ENCODE assay signal across 8 cellular contexts in genomic region chr21:42219606-42220137, GRCh38. TPM values are rescaled to one million over a fixed set of nuclear protein-coding genes. Genes with fewer than 3 reads are reported as not detected.
DNase-seq lines count a peak whose midpoint lies in the region; ATAC-seq, FAIRE-seq and TF ChIP-seq lines count a peak whose summit lies in the region.

No MANE protein-coding gene starts in this region.

- peaks cover 19 to 27% of the 10 kb centered on the region in 2 donors for H3K4me1 Mint-ChIP-seq in effector memory CD8-positive, alpha-beta T cell (ENCODE audit: low read depth in 2 of 2)

- H3K27me3 Mint-ChIP-seq in effector memory CD8-positive, alpha-beta T cell: no peaks in the 10 kb centered on the region

- no peak for TF ChIP-seq CTCF in BE2C (IDR thresholded peaks at IDR 0.05; ENCODE audit: low read depth, low read length)
- no peak for TF ChIP-seq CTCF in mucosa of descending colon (IDR thresholded peaks at IDR 0.05)
- TF ChIP-seq CTCF in vagina (IDR thresholded peaks at IDR 0.05): no peak

- no peak for FAIRE-seq in GM19239 (lab: Jason Lieb, UNC)

- no peak for TF ChIP-seq POLR2A in vagina (IDR thresholded peaks at IDR 0.05)

- ATAC-seq in SK-N-SH treated with all-trans-retinoic acid at 6 μM for 48 hours (peak; percentile 65), mucosa of descending colon (peak; percentile 51), HG03108 (IDR thresholded peaks at IDR 0.05; ENCODE audit: unreplicated experiment) (no peak), HG03571 (IDR thresholded peaks at IDR 0.05; ENCODE audit: unreplicated experiment) (no peak)
- no peak for ATAC-seq in effector memory CD8-positive, alpha-beta T cell (replicated peaks)

- H3K9me3 ChIP-seq in BE2C: no peaks in the 10 kb centered on the region
- no peaks in the 10 kb centered on the region for H3K9me3 ChIP-seq in mucosa of descending colon
- no peaks in the 10 kb centered on the region for H3K9me3 ChIP-seq in vagina

- H3K27ac Mint-ChIP-seq in effector memory CD8-positive, alpha-beta T cell: peak overlapping the region; percentile 91 to 96

- intact Hi-C loops in mucosa of descending colon (cut with DNase I, micrococcal nuclease) (no loop called here), vagina (cut with DNase I) (no loop called here)

- H3K4me3 ChIP-seq in BE2C (ENCODE audit: low read depth, low read length) (peak overlapping the region; percentile 59), mucosa of descending colon (peak overlapping the region; percentile 65), vagina (peak overlapping the region; percentile 53 to 63)

- H3K27me3 ChIP-seq in BE2C: no peaks in the 10 kb centered on the region
- H3K27me3 ChIP-seq in vagina: no peaks in the 10 kb centered on the region

- H3K36me3 ChIP-seq in BE2C (no peaks in the 10 kb centered on the region), mucosa of descending colon (ENCODE audit: low read depth) (no peaks in the 10 kb centered on the region), vagina (no peaks in the 10 kb centered on the region)

- DNase-seq in BE2C: peak; percentile 49
- DNase-seq in GM19239 (ENCODE audit: insufficient read length, low spot score): peak; percentile 50
- DNase-seq in effector memory CD8-positive, alpha-beta T cell: no peak
- DNase-seq in mucosa of descending colon: peak in 2 of 3 donors; percentile 68 to 73
- DNase-seq in vagina (ENCODE audit: extremely low spot score in 2 of 2): no peak

- peaks cover 34% of the 10 kb centered on the region for H3K36me3 Mint-ChIP-seq in effector memory CD8-positive, alpha-beta T cell (ENCODE audit: insufficient read depth)

- peak overlapping the region; percentile 67 for H3K27ac ChIP-seq in vagina

- peaks cover 0 to 2% of the 10 kb centered on the region in 2 donors for H3K9me3 Mint-ChIP-seq in effector memory CD8-positive, alpha-beta T cell

- H3K4me1 ChIP-seq in BE2C (peaks cover 17% of the 10 kb centered on the region), mucosa of descending colon (ENCODE audit: low read depth) (peaks cover 26% of the 10 kb centered on the region), vagina (peaks cover 27% of the 10 kb centered on the region)

- peak overlapping the region; percentile 86 to 88 for H3K4me3 Mint-ChIP-seq in effector memory CD8-positive, alpha-beta T cell

TF ChIP-seq in SK-N-SH treated with all-trans-retinoic acid at 6 μM for 48 hours, 23 proteins besides CTCF, POLR2A, EP300 and RAD21:
- TF ChIP-seq ZNF70 (CRISPR knock-in tag; IDR thresholded peaks at IDR 0.05) (no peak), BACH2 (CRISPR knock-in tag; IDR thresholded peaks at IDR 0.05; ENCODE audit: borderline replicate concordance) (no peak), CREB5 (CRISPR knock-in tag; IDR thresholded peaks at IDR 0.05; ENCODE audit: low read depth) (no peak), ESRRG (CRISPR knock-in tag; IDR thresholded peaks at IDR 0.05) (no peak), ISL1 (CRISPR knock-in tag; IDR thresholded peaks at IDR 0.05) (no peak), TSHZ2 (CRISPR knock-in tag; IDR thresholded peaks at IDR 0.05) (no peak), GLIS3 (CRISPR knock-in tag; IDR thresholded peaks at IDR 0.05) (no peak), RARB (CRISPR knock-in tag; IDR thresholded peaks at IDR 0.05) (no peak), ARNTL (CRISPR knock-in tag; IDR thresholded peaks at IDR 0.05; ENCODE audit: borderline replicate concordance, low read depth) (no peak), TOX (CRISPR knock-in tag; IDR thresholded peaks at IDR 0.05; ENCODE audit: borderline replicate concordance) (no peak), OSR1 (CRISPR knock-in tag; IDR thresholded peaks at IDR 0.05) (no peak), PATZ1 (CRISPR knock-in tag; IDR thresholded peaks at IDR 0.05; ENCODE audit: borderline replicate concordance) (no peak), CSDC2 (CRISPR knock-in tag; IDR thresholded peaks at IDR 0.05) (no peak)

RNA-seq across cellular contexts. Expression of gene ABCG1, which starts 0.7 kb away (rescaled TPM):
- 9.5 TPM for polyA plus RNA-seq in BE2C (2012; ENCODE audit: insufficient read depth, insufficient read length, low read depth)
- total RNA-seq in mucosa of descending colon (10 to 100 TPM; 44.4 to 67.0 (median 56.8) TPM), vagina (18.7 TPM)

Comparison
In these comparisons a context has a peak if more than half of its experiments do, and no peak if none do; other contexts are left out.
1. DNase-seq: peak in BE2C (single experiment), GM19239 (single experiment) and mucosa of descending colon (2 of 3); none in effector memory CD8-positive, alpha-beta T cell (0 of 3) and vagina (0 of 2).
2. ATAC-seq: peak in SK-N-SH treated with all-trans-retinoic acid at 6 μM for 48 hours (single experiment) and mucosa of descending colon (single experiment); none in effector memory CD8-positive, alpha-beta T cell (single experiment), HG03108 (single experiment) and HG03571 (single experiment).
3. Peak in every context shown above with its lines, with median percentiles within 50 percentile points of each other: H3K4me3 ChIP-seq.